Comparison of ENCODE assay signal across 27 cellular contexts in the genomic region with DNA sequence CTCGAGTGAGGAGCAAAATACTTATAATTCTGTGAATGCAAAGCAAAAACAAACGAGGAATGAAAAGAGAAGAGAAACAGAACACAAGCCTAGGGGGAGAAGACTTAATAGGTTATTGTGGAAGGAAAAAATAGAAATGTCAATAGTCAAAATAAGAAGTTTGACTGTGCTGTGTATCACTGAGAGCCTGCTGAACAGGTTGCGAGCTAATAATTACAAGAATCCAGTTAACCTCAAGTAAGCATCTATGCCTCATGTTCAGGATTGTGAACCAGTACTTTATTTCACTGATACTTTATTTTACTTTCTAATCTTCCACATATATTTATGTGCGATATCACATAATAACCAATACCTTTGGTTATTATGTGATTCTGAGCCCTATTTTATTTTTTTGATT.
"Had no signal": no experiment of that assay in that cellular context is flagged by ENCODE, and none has a peak within 500 bp of the region (broad histone marks: within the 10 kb centered on the region; RNA-seq: fewer than 3 reads in every experiment).

No MANE protein-coding gene starts in this region.

- DNase-seq: activated CD4-positive, alpha-beta T cell treated with anti-CD3 and anti-CD28 coated beads for 1 hour; activated CD4-positive, alpha-beta T cell treated with anti-CD3 and anti-CD28 coated beads for 4 hours; activated CD4-positive, alpha-beta T cell treated with anti-CD3 and anti-CD28 coated beads, Interleukin-2, amount 10 ng/mL, durations not matched to agents 7 days and 5 days; activated CD4-positive, alpha-beta T cell treated with anti-CD3 and anti-CD28 coated beads, Interleukin-2, amount 50 U/mL, for 48 hours; activated CD8-positive, alpha-beta memory T cell treated with anti-CD3 and anti-CD28 coated beads for 24 hours; activated CD8-positive, alpha-beta T cell treated with anti-CD3 and anti-CD28 coated beads for 36 hours; activated effector memory CD4-positive, alpha-beta T cell treated with Interleukin-2 at 50 U/mL for 16 hours; activated gamma-delta T cell treated with Interleukin-2 at 50 U/mL for 16 hours; activated naive CD4-positive, alpha-beta T cell treated with anti-CD3 and anti-CD28 coated beads, Interleukin-2, amount 50 U/mL, for 16 hours; activated naive CD4-positive, alpha-beta T cell treated with Interleukin-2 at 50 U/mL for 16 hours; activated T-cell treated with anti-CD3 and anti-CD28 coated beads, Interleukin-2, amount 50 U/mL, for 4 hours; amniotic stem cell; anterior cingulate cortex; caudate nucleus; cerebellar nuclear complex; colonic mucosa; effector CD8-positive, alpha-beta T cell; foreskin fibroblast; head of caudate nucleus; T-helper 1 cell; T-helper 17 cell; T1000 had no signal

- H3K27me3 ChIP-seq: colonic mucosa had no signal

- ATAC-seq: activated CD8-positive, alpha-beta T cell treated with anti-CD3 and anti-CD28 coated beads for 36 hours; activated T-cell treated with anti-CD3 and anti-CD28 coated beads, Interleukin-2, amount 50 U/mL, for 4 hours; activated T-helper 17 cell treated with anti-CD3 and anti-CD28 coated beads, Interleukin-2, amount 50 U/mL, for 72 hours; esophagus mucosa; T-helper 17 cell; WTC11 had no signal

- H3K4me3 Mint-ChIP-seq: activated CD4-positive, alpha-beta T cell treated with anti-CD3 and anti-CD28 coated beads, Interleukin-2, amount 10 ng/mL, durations not matched to agents 7 days and 5 days; activated CD8-positive, alpha-beta T cell treated with anti-CD3 and anti-CD28 coated beads for 36 hours; activated naive CD8-positive, alpha-beta T cell; activated T-cell treated with anti-CD3 and anti-CD28 coated beads, Interleukin-2, amount 50 U/mL, for 4 hours; activated T-helper 17 cell treated with anti-CD3 and anti-CD28 coated beads, Interleukin-2, amount 50 U/mL, for 72 hours; T-helper 17 cell; T-helper 2 cell treated with Interferon-gamma antibody and Interleukin-4, amounts not matched to agents 5 μg/mL and 100 μg/mL, for 36 hours; WTC11 had no signal

- H3K4me3 ChIP-seq: colonic mucosa had no signal

- H3K4me1 Mint-ChIP-seq: activated CD4-positive, alpha-beta T cell treated with anti-CD3 and anti-CD28 coated beads, Interleukin-2, amount 10 ng/mL, durations not matched to agents 7 days and 5 days; activated T-helper 17 cell treated with anti-CD3 and anti-CD28 coated beads, Interleukin-2, amount 50 U/mL, for 72 hours; T-helper 17 cell; WTC11 had no signal

- H3K9me3 ChIP-seq: colonic mucosa had no signal

- H3K27ac ChIP-seq: colonic mucosa had no signal

- H3K27me3 Mint-ChIP-seq: activated CD4-positive, alpha-beta T cell treated with anti-CD3 and anti-CD28 coated beads, Interleukin-2, amount 10 ng/mL, durations not matched to agents 7 days and 5 days had no signal

- H3K9me3 Mint-ChIP-seq: activated CD4-positive, alpha-beta T cell treated with anti-CD3 and anti-CD28 coated beads, Interleukin-2, amount 10 ng/mL, durations not matched to agents 7 days and 5 days; activated CD8-positive, alpha-beta T cell treated with anti-CD3 and anti-CD28 coated beads for 36 hours; activated T-cell treated with anti-CD3 and anti-CD28 coated beads, Interleukin-2, amount 50 U/mL, for 4 hours; activated T-helper 17 cell treated with anti-CD3 and anti-CD28 coated beads, Interleukin-2, amount 50 U/mL, for 72 hours; T-helper 2 cell treated with Interferon-gamma antibody and Interleukin-4, amounts not matched to agents 5 μg/mL and 100 μg/mL, for 36 hours; WTC11 had no signal

- H3K27ac Mint-ChIP-seq: activated CD4-positive, alpha-beta T cell treated with anti-CD3 and anti-CD28 coated beads, Interleukin-2, amount 10 ng/mL, durations not matched to agents 7 days and 5 days; activated CD8-positive, alpha-beta T cell treated with anti-CD3 and anti-CD28 coated beads for 36 hours; activated naive CD8-positive, alpha-beta T cell; activated T-helper 17 cell treated with anti-CD3 and anti-CD28 coated beads, Interleukin-2, amount 50 U/mL, for 72 hours; T-helper 17 cell; T-helper 2 cell treated with Interferon-gamma antibody and Interleukin-4, amounts not matched to agents 5 μg/mL and 100 μg/mL, for 36 hours; WTC11 had no signal

- H3K36me3 ChIP-seq: colonic mucosa had no signal

- H3K36me3 Mint-ChIP-seq: activated naive CD8-positive, alpha-beta T cell; WTC11 had no signal

- H3K4me1 ChIP-seq: colonic mucosa had no signal
